ENCODE assay signal across 8 cellular contexts in genomic region chr6:83592770-83593394, GRCh38.
DNase-seq lines count a peak whose midpoint lies in the region; ATAC-seq, FAIRE-seq and TF ChIP-seq lines count a peak whose summit lies in the region.

No MANE protein-coding gene starts in this region.

- no peaks in the 10 kb centered on the region for H4K20me1 ChIP-seq in DND-41 (ENCODE audit: insufficient read depth, low read length)

- H3K4me3 ChIP-seq in DND-41 (ENCODE audit: low read depth in 1 of 2, low read length in 2 of 2), result no peak overlapping the region
- no peak overlapping the region for H3K4me3 ChIP-seq in kidney (ENCODE audit: low read length in 2 of 2)

- H3K27ac ChIP-seq in DND-41 (ENCODE audit: low read length), result no peak overlapping the region
- H3K27ac ChIP-seq in kidney (ENCODE audit: low read depth in 2 of 2, low read length in 2 of 2), result no peak overlapping the region

- H3K9ac ChIP-seq in DND-41 (ENCODE audit: low read depth, low read length) (no peak overlapping the region), kidney (ENCODE audit: low read length in 2 of 2) (no peak overlapping the region)

- DNase-seq in DND-41 (peak; percentile 9), RPMI8226 (peak; percentile 38), kidney (no peak), retina (no peak), activated T-cell treated with anti-CD3 and anti-CD28 coated beads for 4 hours (no peak), amygdala (lab: John Stamatoyannopoulos, UW) (no peak)

- H3K4me1 ChIP-seq in DND-41 (ENCODE audit: insufficient read depth, low read length) (no peaks in the 10 kb centered on the region), kidney (ENCODE audit: control insufficient read depth in 1 of 2, insufficient read depth in 1 of 2, low read depth in 1 of 2, low read length in 2 of 2) (no peaks in the 10 kb centered on the region)

- FAIRE-seq in kidney (lab: Jason Lieb, UNC), result no peak

- H3K79me2 ChIP-seq in DND-41 (ENCODE audit: insufficient read depth, low read length), result no peaks in the 10 kb centered on the region

- ATAC-seq in DND-41 (ENCODE audit: insufficient read depth, low read depth) (peak; percentile 78), GM19463 (IDR thresholded peaks at IDR 0.05; ENCODE audit: unreplicated experiment) (peak; percentile 96), HG03342 (IDR thresholded peaks at IDR 0.05; ENCODE audit: unreplicated experiment) (peak; percentile 96)

- H2AFZ ChIP-seq in DND-41 (ENCODE audit: low read depth, low read length), result no peak overlapping the region

- TF ChIP-seq CTCF in DND-41 (IDR thresholded peaks at IDR 0.05; ENCODE audit: borderline replicate concordance, extremely low read depth, low read length, poor library complexity, severe bottlenecking) (peak; percentile 46), kidney (IDR thresholded peaks at IDR 0.05; ENCODE audit: borderline replicate concordance, extremely low read depth, insufficient read depth) (peak; percentile 21)

- H3K36me3 ChIP-seq in DND-41 (ENCODE audit: insufficient read depth, low read length), result no peaks in the 10 kb centered on the region
- no peaks in the 10 kb centered on the region for H3K36me3 ChIP-seq in kidney (ENCODE audit: control insufficient read depth in 1 of 2, insufficient read depth in 2 of 2, low read length in 2 of 2)

- no peaks in the 10 kb centered on the region for H3K9me3 ChIP-seq in DND-41 (ENCODE audit: insufficient read depth, low read length, severe bottlenecking)
- no peaks in the 10 kb centered on the region for H3K9me3 ChIP-seq in kidney (ENCODE audit: control insufficient read depth in 1 of 2, low read length in 2 of 2)

- H3K4me2 ChIP-seq in DND-41 (ENCODE audit: insufficient read depth, low read length), result no peak overlapping the region

- intact Hi-C loops in kidney (cut with DNase I), result no loop called here

- H3K27me3 ChIP-seq in DND-41 (ENCODE audit: insufficient read depth, low read length, poor library complexity), result no peaks in the 10 kb centered on the region

Comparison
In these comparisons a context has a peak if more than half of its experiments do, and no peak if none do; other contexts are left out.
1. DNase-seq: peak in DND-41 (single experiment) and RPMI8226 (single experiment); none in kidney (single experiment), retina (single experiment), activated T-cell treated with anti-CD3 and anti-CD28 coated beads for 4 hours (single experiment) and amygdala (0 of 56).
2. Peak in every context shown above with its lines, with median percentiles within 50 percentile points of each other: ATAC-seq.